Comparison of ENCODE assay signal across 1 cellular context in genomic region chr13:30408319-30409101, GRCh38.
TF ChIP-seq lines count a peak whose summit lies in the region.

No MANE protein-coding gene starts in this region.

TF ChIP-seq in HepG2, 621 proteins besides CTCF, POLR2A, EP300 and RAD21 (continued from another document and continues in another):
- no peak for TF ChIP-seq PREB (CRISPR knock-in tag; IDR thresholded peaks at IDR 0.05)
- TF ChIP-seq NFKBIZ (CRISPR knock-in tag; IDR thresholded peaks at IDR 0.05), result no peak
- TF ChIP-seq, protein P1, sequence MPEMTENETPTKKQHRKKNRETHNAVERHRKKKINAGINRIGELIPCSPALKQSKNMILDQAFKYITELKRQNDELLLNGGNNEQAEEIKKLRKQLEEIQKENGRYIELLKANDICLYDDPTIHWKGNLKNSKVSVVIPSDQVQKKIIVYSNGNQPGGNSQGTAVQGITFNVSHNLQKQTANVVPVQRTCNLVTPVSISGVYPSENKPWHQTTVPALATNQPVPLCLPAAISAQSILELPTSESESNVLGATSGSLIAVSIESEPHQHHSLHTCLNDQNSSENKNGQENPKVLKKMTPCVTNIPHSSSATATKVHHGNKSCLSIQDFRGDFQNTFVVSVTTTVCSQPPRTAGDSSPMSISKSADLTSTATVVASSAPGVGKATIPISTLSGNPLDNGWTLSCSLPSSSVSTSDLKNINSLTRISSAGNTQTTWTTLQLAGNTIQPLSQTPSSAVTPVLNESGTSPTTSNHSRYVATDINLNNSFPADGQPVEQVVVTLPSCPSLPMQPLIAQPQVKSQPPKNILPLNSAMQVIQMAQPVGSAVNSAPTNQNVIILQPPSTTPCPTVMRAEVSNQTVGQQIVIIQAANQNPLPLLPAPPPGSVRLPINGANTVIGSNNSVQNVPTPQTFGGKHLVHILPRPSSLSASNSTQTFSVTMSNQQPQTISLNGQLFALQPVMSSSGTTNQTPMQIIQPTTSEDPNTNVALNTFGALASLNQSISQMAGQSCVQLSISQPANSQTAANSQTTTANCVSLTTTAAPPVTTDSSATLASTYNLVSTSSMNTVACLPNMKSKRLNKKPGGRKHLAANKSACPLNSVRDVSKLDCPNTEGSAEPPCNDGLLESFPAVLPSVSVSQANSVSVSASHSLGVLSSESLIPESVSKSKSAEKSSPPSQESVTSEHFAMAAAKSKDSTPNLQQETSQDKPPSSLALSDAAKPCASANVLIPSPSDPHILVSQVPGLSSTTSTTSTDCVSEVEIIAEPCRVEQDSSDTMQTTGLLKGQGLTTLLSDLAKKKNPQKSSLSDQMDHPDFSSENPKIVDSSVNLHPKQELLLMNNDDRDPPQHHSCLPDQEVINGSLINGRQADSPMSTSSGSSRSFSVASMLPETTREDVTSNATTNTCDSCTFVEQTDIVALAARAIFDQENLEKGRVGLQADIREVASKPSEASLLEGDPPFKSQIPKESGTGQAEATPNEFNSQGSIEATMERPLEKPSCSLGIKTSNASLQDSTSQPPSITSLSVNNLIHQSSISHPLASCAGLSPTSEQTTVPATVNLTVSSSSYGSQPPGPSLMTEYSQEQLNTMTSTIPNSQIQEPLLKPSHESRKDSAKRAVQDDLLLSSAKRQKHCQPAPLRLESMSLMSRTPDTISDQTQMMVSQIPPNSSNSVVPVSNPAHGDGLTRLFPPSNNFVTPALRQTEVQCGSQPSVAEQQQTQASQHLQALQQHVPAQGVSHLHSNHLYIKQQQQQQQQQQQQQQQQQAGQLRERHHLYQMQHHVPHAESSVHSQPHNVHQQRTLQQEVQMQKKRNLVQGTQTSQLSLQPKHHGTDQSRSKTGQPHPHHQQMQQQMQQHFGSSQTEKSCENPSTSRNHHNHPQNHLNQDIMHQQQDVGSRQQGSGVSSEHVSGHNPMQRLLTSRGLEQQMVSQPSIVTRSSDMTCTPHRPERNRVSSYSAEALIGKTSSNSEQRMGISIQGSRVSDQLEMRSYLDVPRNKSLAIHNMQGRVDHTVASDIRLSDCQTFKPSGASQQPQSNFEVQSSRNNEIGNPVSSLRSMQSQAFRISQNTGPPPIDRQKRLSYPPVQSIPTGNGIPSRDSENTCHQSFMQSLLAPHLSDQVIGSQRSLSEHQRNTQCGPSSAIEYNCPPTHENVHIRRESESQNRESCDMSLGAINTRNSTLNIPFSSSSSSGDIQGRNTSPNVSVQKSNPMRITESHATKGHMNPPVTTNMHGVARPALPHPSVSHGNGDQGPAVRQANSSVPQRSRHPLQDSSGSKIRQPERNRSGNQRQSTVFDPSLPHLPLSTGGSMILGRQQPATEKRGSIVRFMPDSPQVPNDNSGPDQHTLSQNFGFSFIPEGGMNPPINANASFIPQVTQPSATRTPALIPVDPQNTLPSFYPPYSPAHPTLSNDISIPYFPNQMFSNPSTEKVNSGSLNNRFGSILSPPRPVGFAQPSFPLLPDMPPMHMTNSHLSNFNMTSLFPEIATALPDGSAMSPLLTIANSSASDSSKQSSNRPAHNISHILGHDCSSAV (CRISPR knock-in tag; IDR thresholded peaks at IDR 0.05; ENCODE audit: borderline replicate concordance), result no peak
- TF ChIP-seq THAP11 (CRISPR knock-in tag; IDR thresholded peaks at IDR 0.05), result peak; percentile 56; the same call in 1 of the 2 replicates
- TF ChIP-seq UBTF (CRISPR knock-in tag; IDR thresholded peaks at IDR 0.05), result no peak; the same call in 1 of the 2 replicates
- TF ChIP-seq LBX2 (CRISPR knock-in tag; IDR thresholded peaks at IDR 0.05; ENCODE audit: borderline replicate concordance), result no peak
- TF ChIP-seq HMGA1 (CRISPR knock-in tag; conservative IDR thresholded peaks at IDR 0.05), result no peak
- peak; percentile 88 for TF ChIP-seq IKZF4 (CRISPR knock-in tag; IDR thresholded peaks at IDR 0.05; ENCODE audit: borderline replicate concordance, low read depth, not compliant biosample characterization)
- TF ChIP-seq, protein P2, sequence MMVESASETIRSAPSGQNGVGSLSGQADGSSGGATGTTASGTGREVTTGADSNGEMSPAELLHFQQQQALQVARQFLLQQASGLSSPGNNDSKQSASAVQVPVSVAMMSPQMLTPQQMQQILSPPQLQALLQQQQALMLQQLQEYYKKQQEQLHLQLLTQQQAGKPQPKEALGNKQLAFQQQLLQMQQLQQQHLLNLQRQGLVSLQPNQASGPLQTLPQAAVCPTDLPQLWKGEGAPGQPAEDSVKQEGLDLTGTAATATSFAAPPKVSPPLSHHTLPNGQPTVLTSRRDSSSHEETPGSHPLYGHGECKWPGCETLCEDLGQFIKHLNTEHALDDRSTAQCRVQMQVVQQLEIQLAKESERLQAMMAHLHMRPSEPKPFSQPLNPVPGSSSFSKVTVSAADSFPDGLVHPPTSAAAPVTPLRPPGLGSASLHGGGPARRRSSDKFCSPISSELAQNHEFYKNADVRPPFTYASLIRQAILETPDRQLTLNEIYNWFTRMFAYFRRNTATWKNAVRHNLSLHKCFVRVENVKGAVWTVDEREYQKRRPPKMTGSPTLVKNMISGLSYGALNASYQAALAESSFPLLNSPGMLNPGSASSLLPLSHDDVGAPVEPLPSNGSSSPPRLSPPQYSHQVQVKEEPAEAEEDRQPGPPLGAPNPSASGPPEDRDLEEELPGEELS (CRISPR knock-in tag; IDR thresholded peaks at IDR 0.05), result peak; percentile 22; the same call in 1 of the 2 replicates
- no peak for TF ChIP-seq PRDM4 (CRISPR knock-in tag; IDR thresholded peaks at IDR 0.05; ENCODE audit: borderline replicate concordance)
- no peak for TF ChIP-seq ZBTB10 (CRISPR knock-in tag; IDR thresholded peaks at IDR 0.05; ENCODE audit: borderline replicate concordance)
- TF ChIP-seq RFX5 (IDR thresholded peaks at IDR 0.05; ENCODE audit: low read depth, low read length), result no peak
- TF ChIP-seq JARID2 (CRISPR knock-in tag; IDR thresholded peaks at IDR 0.05; ENCODE audit: insufficient replicate concordance), result no peak
- TF ChIP-seq JUNB (CRISPR knock-in tag; IDR thresholded peaks at IDR 0.05; ENCODE audit: borderline replicate concordance), result no peak
- TF ChIP-seq ZNF276 (CRISPR knock-in tag; IDR thresholded peaks at IDR 0.05; ENCODE audit: low read depth), result peak; percentile 92
- no peak for TF ChIP-seq ATM (IDR thresholded peaks at IDR 0.05; ENCODE audit: borderline replicate concordance)
- TF ChIP-seq SRSF9 (IDR thresholded peaks at IDR 0.05; ENCODE audit: borderline replicate concordance, insufficient read depth, low read depth, low read length, poor library complexity, severe bottlenecking), result no peak
- no peak for TF ChIP-seq ZSCAN12 (CRISPR knock-in tag; IDR thresholded peaks at IDR 0.05)
- TF ChIP-seq FOSL2 (CRISPR knock-in tag; IDR thresholded peaks at IDR 0.05), result no peak
- TF ChIP-seq ZNF362 (CRISPR knock-in tag; IDR thresholded peaks at IDR 0.05; ENCODE audit: borderline replicate concordance), result no peak; the same call in 1 of the 2 replicates
- TF ChIP-seq XRCC5 (optimal IDR thresholded peaks at IDR 0.05; ENCODE audit: low read length), result peak; percentile 57
- no peak for TF ChIP-seq PPARG (CRISPR knock-in tag; conservative IDR thresholded peaks at IDR 0.05)
- peak; percentile 73 for TF ChIP-seq ZNF501 (CRISPR knock-in tag; IDR thresholded peaks at IDR 0.05)
- TF ChIP-seq, protein P3, sequence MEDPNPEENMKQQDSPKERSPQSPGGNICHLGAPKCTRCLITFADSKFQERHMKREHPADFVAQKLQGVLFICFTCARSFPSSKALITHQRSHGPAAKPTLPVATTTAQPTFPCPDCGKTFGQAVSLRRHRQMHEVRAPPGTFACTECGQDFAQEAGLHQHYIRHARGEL (CRISPR knock-in tag; IDR thresholded peaks at IDR 0.05), result no peak
- TF ChIP-seq FOXJ3 (CRISPR knock-in tag; IDR thresholded peaks at IDR 0.05; ENCODE audit: borderline replicate concordance), result no peak
- TF ChIP-seq ISX (CRISPR knock-in tag; conservative IDR thresholded peaks at IDR 0.05), result 0 out of 2 replicates have a peak, but pooled peaks have one; percentile 19
- TF ChIP-seq ZSCAN29 (CRISPR knock-in tag; conservative IDR thresholded peaks at IDR 0.05), result no peak
- TF ChIP-seq XBP1 (CRISPR knock-in tag; IDR thresholded peaks at IDR 0.05), result no peak
- no peak for TF ChIP-seq ZSCAN30 (CRISPR knock-in tag; IDR thresholded peaks at IDR 0.05)
- no peak for TF ChIP-seq ZNF33A (CRISPR knock-in tag; IDR thresholded peaks at IDR 0.05; ENCODE audit: borderline replicate concordance)
- TF ChIP-seq ZNF382 (CRISPR knock-in tag; IDR thresholded peaks at IDR 0.05; ENCODE audit: borderline replicate concordance), result no peak
- TF ChIP-seq PAF1 (CRISPR knock-in tag; IDR thresholded peaks at IDR 0.05), result no peak
- no peak for TF ChIP-seq GATA4 (IDR thresholded peaks at IDR 0.05; ENCODE audit: borderline replicate concordance, low read depth)
- TF ChIP-seq DNMT3B (CRISPR knock-in tag; conservative IDR thresholded peaks at IDR 0.05), result no peak
